11 cellular contexts compared by ENCODE assay signal in genomic region chr19:41872384-41872774, GRCh38. TPM values are rescaled to one million over a fixed set of nuclear protein-coding genes. Genes with fewer than 3 reads are reported as not detected.
DNase-seq lines count a peak whose midpoint lies in the region; ATAC-seq, FAIRE-seq and TF ChIP-seq lines count a peak whose summit lies in the region.
"Had no signal": no experiment of that assay in that cellular context is flagged by ENCODE, and none has a peak within 500 bp of the region (broad histone marks: within the 10 kb centered on the region; RNA-seq: fewer than 3 reads in every experiment).

No MANE protein-coding gene starts in this region.

- intact Hi-C loops in Right ventricle myocardium superior (cut with DNase I) (loop anchor here (5.0 kb wide), 1 partner anchor 80 kb away; no protein-coding TSS in a partner anchor), endothelial cell of umbilical vein (cut with micrococcal nuclease) (loop anchor here (2.0 kb wide), 1 partner anchor 86 kb away; the partner anchor contains the start of gene RABAC1), upper lobe of right lung (cut with DNase I) (no loop called here)

- TF ChIP-seq POLR2A in endothelial cell of umbilical vein (IDR thresholded peaks at IDR 0.05; ENCODE audit: low read depth, low read length) = peak; percentile 38

- no peaks in the 10 kb centered on the region for H3K9me3 ChIP-seq in cardiac muscle cell (ENCODE audit: low read depth)
- no peaks in the 10 kb centered on the region for H3K9me3 ChIP-seq in endothelial cell of umbilical vein (replicated peaks; ENCODE audit: control insufficient read depth, insufficient read depth, low read length)
- no peaks in the 10 kb centered on the region for H3K9me3 ChIP-seq in upper lobe of right lung
- no peaks in the 10 kb centered on the region for H3K9me3 ChIP-seq in neuronal stem cell (replicated peaks in 1 of 2; ENCODE audit: control insufficient read depth in 2 of 2, insufficient read depth in 1 of 2, low read depth in 1 of 2, low read length in 2 of 2)
- H3K9me3 ChIP-seq: mucosa of descending colon, suprapubic skin had no signal

- no peak overlapping the region for H3K4ac ChIP-seq in neuronal stem cell (ENCODE audit: low read length)

- H3K36me3 ChIP-seq in cardiac muscle cell (peaks cover 24% of the 10 kb centered on the region), endothelial cell of umbilical vein (ENCODE audit: control insufficient read depth in 2 of 2, extremely low read depth in 1 of 2, insufficient read depth in 2 of 2, low read length in 2 of 2) (peaks cover 26 to 39% of the 10 kb centered on the region in 2 experiments), upper lobe of right lung (peaks cover 51% of the 10 kb centered on the region), neuronal stem cell (replicated peaks in 1 of 2; ENCODE audit: control insufficient read depth in 2 of 2, insufficient read depth in 2 of 2, low read length in 2 of 2) (peaks cover 41 to 50% of the 10 kb centered on the region in 2 donors)

- peak overlapping the region; percentile 29 for H3K27ac ChIP-seq in cardiac muscle cell
- H3K27ac ChIP-seq in endothelial cell of umbilical vein (ENCODE audit: insufficient read depth, low read depth, low read length) = no peak overlapping the region
- peak overlapping the region; percentile 51 for H3K27ac ChIP-seq in upper lobe of right lung
- H3K27ac ChIP-seq in neuronal stem cell (replicated peaks; ENCODE audit: low read length) = no peak overlapping the region
- H3K27ac ChIP-seq: foreskin keratinocyte, suprapubic skin had no signal

- peaks cover 16% of the 10 kb centered on the region for H3K79me2 ChIP-seq in endothelial cell of umbilical vein (ENCODE audit: control insufficient read depth, insufficient read depth, low read length)

- H4K8ac ChIP-seq in neuronal stem cell (ENCODE audit: low read depth, low read length) = no peak overlapping the region

- POLR2A ChIA-PET in endothelial cell of umbilical vein (lab: Charles Lee) = interaction anchor here (0.9 kb wide), 1 partner anchor 12 kb away, joined by 3 read pairs; the partner anchor contains the start of gene RPS19

- peaks cover 6% of the 10 kb centered on the region for H3K79me1 ChIP-seq in neuronal stem cell (ENCODE audit: low read depth, low read length)

- no peak overlapping the region for H2AK5ac ChIP-seq in neuronal stem cell (ENCODE audit: low read depth, low read length)

- no peak overlapping the region for H2BK15ac ChIP-seq in neuronal stem cell (ENCODE audit: low read length)

- H2BK120ac ChIP-seq in neuronal stem cell (ENCODE audit: low read depth, low read length) = no peak overlapping the region

- H2AFZ ChIP-seq in endothelial cell of umbilical vein (ENCODE audit: low read depth, low read length) (no peak overlapping the region), neuronal stem cell (ENCODE audit: low read length) (no peak overlapping the region)

- H3K4me3 ChIP-seq in cardiac muscle cell = no peak overlapping the region
- H3K4me3 ChIP-seq in endothelial cell of umbilical vein (replicated peaks in 1 of 3; ENCODE audit: insufficient read depth in 1 of 3, low read depth in 1 of 3, low read length in 3 of 3) = no peak overlapping the region
- no peak overlapping the region for H3K4me3 ChIP-seq in upper lobe of right lung
- H3K4me3 ChIP-seq in neuronal stem cell (ENCODE audit: low read length in 2 of 2) = no peak overlapping the region
- H3K4me3 ChIP-seq: mucosa of descending colon, suprapubic skin had no signal

- no peaks in the 10 kb centered on the region for H4K20me1 ChIP-seq in endothelial cell of umbilical vein (replicated peaks; ENCODE audit: control insufficient read depth, extremely low read depth, insufficient read depth, low read length)

- H3K14ac ChIP-seq in neuronal stem cell (ENCODE audit: low read length) = no peak overlapping the region

- no peaks in the 10 kb centered on the region for H3K9me1 ChIP-seq in endothelial cell of umbilical vein (replicated peaks; ENCODE audit: control insufficient read depth, extremely low read depth, insufficient read depth, low read length)

- CTCF ChIA-PET in endothelial cell of umbilical vein (lab: Charles Lee) = interaction anchor here (0.8 to 2.6 kb wide), 6 partner anchors 10 to 80 kb away, joined by 3 to 35 read pairs (median 13); partner anchors contain the start of genes ARHGEF1 and RPS19

- H2BK5ac ChIP-seq in neuronal stem cell (ENCODE audit: low read length) = no peak overlapping the region

- TF ChIP-seq CTCF in cardiac muscle cell (IDR thresholded peaks at IDR 0.05; ENCODE audit: low read depth, low read length) (no peak), endothelial cell of umbilical vein (IDR thresholded peaks at IDR 0.05; ENCODE audit: extremely low read depth in 1 of 2, insufficient read depth in 1 of 2, low read depth in 1 of 2, low read length in 2 of 2) (no peak), upper lobe of right lung (IDR thresholded peaks at IDR 0.05) (no peak)

- H4K91ac ChIP-seq in neuronal stem cell (ENCODE audit: low read depth, low read length, poor library complexity) = no peak overlapping the region

- H2BK12ac ChIP-seq in neuronal stem cell (ENCODE audit: low read length) = no peak overlapping the region

- H3K27me3 ChIP-seq in cardiac muscle cell = no peaks in the 10 kb centered on the region
- no peaks in the 10 kb centered on the region for H3K27me3 ChIP-seq in endothelial cell of umbilical vein (ENCODE audit: control insufficient read depth in 2 of 2, insufficient read depth in 2 of 2, low read length in 2 of 2)
- H3K27me3 ChIP-seq in upper lobe of right lung = no peaks in the 10 kb centered on the region
- peaks cover 0 to 3% (median 0%) of the 10 kb centered on the region in 3 experiments for H3K27me3 ChIP-seq in neuronal stem cell (ENCODE audit: control insufficient read depth in 3 of 3, insufficient read depth in 3 of 3, low read depth in 1 of 3, low read length in 3 of 3)
- H3K27me3 ChIP-seq: foreskin keratinocyte, suprapubic skin had no signal

- dilution Hi-C loops in endothelial cell of umbilical vein (cut with MboI; ENCODE audit: extremely low pct_ligation_motif_present, low sequenced_read_pairs) = no loop called here

- H3K4me2 ChIP-seq in endothelial cell of umbilical vein (ENCODE audit: insufficient read depth, low read length) = no peak overlapping the region
- no peak overlapping the region for H3K4me2 ChIP-seq in neuronal stem cell (ENCODE audit: insufficient read depth, low read length, poor library complexity, severe bottlenecking)

- no peak overlapping the region for H3K9ac ChIP-seq in endothelial cell of umbilical vein (replicated peaks; ENCODE audit: extremely low read depth, insufficient read depth, low read length)
- H3K9ac ChIP-seq in neuronal stem cell (ENCODE audit: low read depth, low read length, poor library complexity) = no peak overlapping the region

- H3K23ac ChIP-seq in neuronal stem cell (ENCODE audit: low read depth, low read length, poor library complexity) = no peak overlapping the region

- H3K4me1 ChIP-seq in cardiac muscle cell (ENCODE audit: low read depth) (no peaks in the 10 kb centered on the region), endothelial cell of umbilical vein (ENCODE audit: control insufficient read depth, extremely low read depth, insufficient read depth, low read length) (no peaks in the 10 kb centered on the region), upper lobe of right lung (peaks cover 54% of the 10 kb centered on the region), neuronal stem cell (ENCODE audit: control insufficient read depth in 2 of 2, insufficient read depth in 1 of 2, low read depth in 1 of 2, low read length in 2 of 2) (no peaks in the 10 kb centered on the region)
- H3K4me1 ChIP-seq: foreskin keratinocyte had no signal

- WGBS in neuronal stem cell (ENCODE audit: extremely low coverage in 2 of 2, insufficient read length in 2 of 2, insufficient replicate concordance in 1 of 2), 2 donors = no CpG with 5 or more reads among the region's 12 CpGs

- no peak for ATAC-seq in Right ventricle myocardium superior (ENCODE audit: poor library complexity)
- peak; percentile 1; the same call in 1 of the 3 replicates for ATAC-seq in SK-N-SH treated with all-trans-retinoic acid at 6 μM for 48 hours
- ATAC-seq in upper lobe of right lung = no peak

- H3K18ac ChIP-seq in neuronal stem cell (ENCODE audit: low read length) = no peak overlapping the region

- DNase-seq in cardiac muscle cell (ENCODE audit: low read depth in 1 of 2, low spot score in 1 of 2) (no peak), Right ventricle myocardium superior (no peak), endothelial cell of umbilical vein (ENCODE audit: low read depth, low spot score) (no peak), upper lobe of right lung (no peak), DMS114 treated with DMSO at 0.1 percent for 48 hours (lab: John Stamatoyannopoulos, UW; ENCODE audit: unreplicated experiment) (no peak), neuronal stem cell (ENCODE audit: low spot score) (no peak), amygdala (lab: John Stamatoyannopoulos, UW) (no peak)

- TSS peak; percentile 36 for BruUV-seq in endothelial cell of umbilical vein (replicated peaks; lab: Mats Ljungman, UMichigan)

- peak; percentile 31 for FAIRE-seq in endothelial cell of umbilical vein (lab: Jason Lieb, UNC)

RNA-seq across cellular contexts. Expression of gene CD79A, which starts 4.7 kb away (rescaled TPM):
- 0.11 TPM in 1 of 2 replicates, not detected in the other for total RNA-seq in cardiac muscle cell
- 0.22 and 0.24 TPM in 2 replicates for polyA plus RNA-seq in cardiac muscle cell
- total RNA-seq in Right ventricle myocardium superior = not detected
- 0.35 TPM in 1 of 2 replicates, not detected in the other for total RNA-seq in endothelial cell of umbilical vein
- 0.32 TPM in 2 replicates for polyA plus RNA-seq in endothelial cell of umbilical vein
- polyA plus RNA-seq in endothelial cell of umbilical vein (2011; cell fraction: cytosol; rRNA removed) = 0.14 and 0.18 TPM in 2 replicates
- 0.28 TPM in 1 of 2 replicates, not detected in the other for polyA plus RNA-seq in endothelial cell of umbilical vein (2011; cell fraction: nucleus; rRNA removed)
- polyA plus RNA-seq in endothelial cell of umbilical vein (2012) = 0.42 TPM in 1 of 2 replicates, not detected in the other
- polyA minus RNA-seq in endothelial cell of umbilical vein = 0.19 and 0.63 TPM in 2 replicates
- not detected for polyA minus RNA-seq in endothelial cell of umbilical vein (2011; cell fraction: cytosol; rRNA and poly(A)+ RNA removed)
- polyA minus RNA-seq in endothelial cell of umbilical vein (2011; cell fraction: nucleus; rRNA and poly(A)+ RNA removed) = not detected in 2 replicates
- 1.4 TPM for total RNA-seq in upper lobe of right lung
- polyA plus RNA-seq in neuronal stem cell (2013, experiment 1 of 2) = 0.67 TPM
- polyA plus RNA-seq in neuronal stem cell (2013, experiment 2 of 2) = 0.64 TPM

RNA-seq across cellular contexts. Expression of gene ARHGEF1, which starts 10.6 kb away (rescaled TPM):
- total RNA-seq in cardiac muscle cell = 19.2 and 49.9 TPM in 2 replicates
- 40.1 and 68.1 TPM in 2 replicates for polyA plus RNA-seq in cardiac muscle cell
- 30.1 TPM for total RNA-seq in Right ventricle myocardium superior
- total RNA-seq in endothelial cell of umbilical vein = 119 and 123 TPM in 2 replicates
- 60.6 and 65.4 TPM in 2 replicates for polyA plus RNA-seq in endothelial cell of umbilical vein
- 48.1 and 53.1 TPM in 2 replicates for polyA plus RNA-seq in endothelial cell of umbilical vein (2011; cell fraction: cytosol; rRNA removed)
- 199 and 230 TPM in 2 replicates for polyA plus RNA-seq in endothelial cell of umbilical vein (2011; cell fraction: nucleus; rRNA removed)
- 52.7 and 60.1 TPM in 2 replicates for polyA plus RNA-seq in endothelial cell of umbilical vein (2012)
- 35.6 and 35.7 TPM in 2 replicates for polyA minus RNA-seq in endothelial cell of umbilical vein
- polyA minus RNA-seq in endothelial cell of umbilical vein (2011; cell fraction: cytosol; rRNA and poly(A)+ RNA removed) = 32.3 TPM
- polyA minus RNA-seq in endothelial cell of umbilical vein (2011; cell fraction: nucleus; rRNA and poly(A)+ RNA removed) = 56.9 and 71.1 TPM in 2 replicates
- 197 TPM for total RNA-seq in upper lobe of right lung
- 30.0 TPM for polyA plus RNA-seq in neuronal stem cell (2013, experiment 1 of 2)
- polyA plus RNA-seq in neuronal stem cell (2013, experiment 2 of 2) = 29.8 TPM

RNA-seq across cellular contexts. Expression of gene RPS19, which starts 12.3 kb away (rescaled TPM):
- total RNA-seq in cardiac muscle cell (1,651 and 2,830 TPM in 2 replicates), Right ventricle myocardium superior (586 TPM), endothelial cell of umbilical vein (2,195 and 2,234 TPM in 2 replicates), upper lobe of right lung (1,667 TPM)
- polyA plus RNA-seq in cardiac muscle cell (1,323 and 1,693 TPM in 2 replicates), endothelial cell of umbilical vein (4,353 and 5,883 TPM in 2 replicates)
- polyA plus RNA-seq in endothelial cell of umbilical vein (2011; cell fraction: cytosol; rRNA removed) = 5,243 and 5,733 TPM in 2 replicates
- polyA plus RNA-seq in endothelial cell of umbilical vein (2011; cell fraction: nucleus; rRNA removed) = 1,376 and 1,515 TPM in 2 replicates
- 2,331 and 5,825 TPM in 2 replicates for polyA plus RNA-seq in endothelial cell of umbilical vein (2012)
- 550 and 596 TPM in 2 replicates for polyA minus RNA-seq in endothelial cell of umbilical vein
- polyA minus RNA-seq in endothelial cell of umbilical vein (2011; cell fraction: cytosol; rRNA and poly(A)+ RNA removed) = 1,088 TPM
- 151 and 202 TPM in 2 replicates for polyA minus RNA-seq in endothelial cell of umbilical vein (2011; cell fraction: nucleus; rRNA and poly(A)+ RNA removed)
- polyA plus RNA-seq in neuronal stem cell (2013, experiment 1 of 2) = 4,580 TPM
- polyA plus RNA-seq in neuronal stem cell (2013, experiment 2 of 2) = 4,472 TPM

RNA-seq across cellular contexts. Expression of gene DMRTC2, which starts 27.5 kb away (rescaled TPM):
- total RNA-seq in cardiac muscle cell (not detected in 2 replicates), Right ventricle myocardium superior (not detected), endothelial cell of umbilical vein (not detected in 2 replicates), upper lobe of right lung (not detected)
- polyA plus RNA-seq in cardiac muscle cell (not detected in 2 replicates), endothelial cell of umbilical vein (not detected in 2 replicates)
- not detected in 2 replicates for polyA plus RNA-seq in endothelial cell of umbilical vein (2011; cell fraction: cytosol; rRNA removed)
- not detected in 2 replicates for polyA plus RNA-seq in endothelial cell of umbilical vein (2011; cell fraction: nucleus; rRNA removed)
- not detected in 2 replicates for polyA plus RNA-seq in endothelial cell of umbilical vein (2012)
- polyA minus RNA-seq in endothelial cell of umbilical vein = not detected in 2 replicates
- polyA minus RNA-seq in endothelial cell of umbilical vein (2011; cell fraction: cytosol; rRNA and poly(A)+ RNA removed) = not detected
- not detected in 2 replicates for polyA minus RNA-seq in endothelial cell of umbilical vein (2011; cell fraction: nucleus; rRNA and poly(A)+ RNA removed)
- not detected for polyA plus RNA-seq in neuronal stem cell (2013, experiment 1 of 2)
- not detected for polyA plus RNA-seq in neuronal stem cell (2013, experiment 2 of 2)
- total RNA-seq: foreskin keratinocyte, mucosa of descending colon, suprapubic skin had no signal
- polyA plus RNA-seq: foreskin keratinocyte had no signal

RNA-seq across cellular contexts. Expression of gene LYPD4, which starts 27.9 kb away (rescaled TPM):
- total RNA-seq in cardiac muscle cell (not detected in 2 replicates), Right ventricle myocardium superior (not detected), endothelial cell of umbilical vein (not detected in 2 replicates), upper lobe of right lung (not detected)
- polyA plus RNA-seq in cardiac muscle cell (not detected in 2 replicates), endothelial cell of umbilical vein (not detected in 2 replicates)
- not detected in 2 replicates for polyA plus RNA-seq in endothelial cell of umbilical vein (2011; cell fraction: cytosol; rRNA removed)
- not detected in 2 replicates for polyA plus RNA-seq in endothelial cell of umbilical vein (2011; cell fraction: nucleus; rRNA removed)
- polyA plus RNA-seq in endothelial cell of umbilical vein (2012) = not detected in 2 replicates
- polyA minus RNA-seq in endothelial cell of umbilical vein = not detected in 2 replicates
- not detected for polyA minus RNA-seq in endothelial cell of umbilical vein (2011; cell fraction: cytosol; rRNA and poly(A)+ RNA removed)
- not detected in 2 replicates for polyA minus RNA-seq in endothelial cell of umbilical vein (2011; cell fraction: nucleus; rRNA and poly(A)+ RNA removed)
- polyA plus RNA-seq in neuronal stem cell (2013, experiment 1 of 2) = not detected
- not detected for polyA plus RNA-seq in neuronal stem cell (2013, experiment 2 of 2)
- total RNA-seq: foreskin keratinocyte, mucosa of descending colon, suprapubic skin had no signal
- polyA plus RNA-seq: foreskin keratinocyte had no signal

Comparison
In these comparisons a context has a peak if more than half of its experiments do, and no peak if none do; other contexts are left out.
1. H3K27ac ChIP-seq: peak in cardiac muscle cell (single experiment) and upper lobe of right lung (single experiment); none in endothelial cell of umbilical vein (single experiment) and neuronal stem cell (single experiment).